In genomic region chrX:46447384-46447783, GRCh38 we compare ENCODE assay signal across 8 cellular contexts.
DNase-seq lines count a peak whose midpoint lies in the region; ATAC-seq lines count a peak whose summit lies in the region.

No MANE protein-coding gene starts in this region.

- peak overlapping the region in 1 of 2 donors; percentile 79 for H3K4me3 ChIP-seq in CD4-positive, alpha-beta memory T cell (ENCODE audit: low read length in 2 of 2)
- peak overlapping the region; percentile 88 for H3K4me3 ChIP-seq in iPS-20b (ENCODE audit: low read length)

- CTCF ChIA-PET in CD4-positive, alpha-beta memory T cell (lab: Charles Lee; ENCODE audit: partially characterized antibody): no interaction called here

- peaks cover 14% of the 10 kb centered on the region for H3K4me1 ChIP-seq in CD4-positive, alpha-beta memory T cell (ENCODE audit: insufficient read depth, low read length)
- H3K4me1 ChIP-seq in iPS-20b (ENCODE audit: insufficient read depth, low read length): no peaks in the 10 kb centered on the region

- peaks cover 10 to 24% (median 18%) of the 10 kb centered on the region in 4 donors for H3K4me1 Mint-ChIP-seq in CD4-positive, alpha-beta memory T cell
- no peaks in the 10 kb centered on the region for H3K4me1 Mint-ChIP-seq in activated T-helper 17 cell treated with anti-CD3 and anti-CD28 coated beads, Interleukin-2, amount 50 U/mL, for 72 hours
- peaks cover 24% of the 10 kb centered on the region for H3K4me1 Mint-ChIP-seq in stimulated activated naive CD8-positive, alpha-beta T cell treated with anti-CD3 and anti-CD28 coated beads, Interleukin-15, amount 100 ng/mL, for 72 hours

- DNase-seq in CD4-positive, alpha-beta memory T cell: no peak
- DNase-seq in stimulated activated naive CD8-positive, alpha-beta T cell treated with anti-CD3 and anti-CD28 coated beads, Interleukin-15, amount 100 ng/mL, for 72 hours: no peak
- DNase-seq in NCI-H1105 (lab: John Stamatoyannopoulos, UW): no peak
- no peak for DNase-seq in NCI-H510A (lab: John Stamatoyannopoulos, UW)

- H3K4me3 Mint-ChIP-seq in CD4-positive, alpha-beta memory T cell: peak overlapping the region; percentile 85 to 90 (median 86)
- peak overlapping the region; percentile 82 for H3K4me3 Mint-ChIP-seq in activated T-helper 17 cell treated with anti-CD3 and anti-CD28 coated beads, Interleukin-2, amount 50 U/mL, for 72 hours
- peak overlapping the region; percentile 80 to 87 for H3K4me3 Mint-ChIP-seq in stimulated activated naive CD8-positive, alpha-beta T cell treated with anti-CD3 and anti-CD28 coated beads, Interleukin-15, amount 100 ng/mL, for 72 hours

- intact Hi-C loops in CD4-positive, alpha-beta memory T cell (cut with micrococcal nuclease): loop anchor here (2.0 kb wide), 1 partner anchor 97 kb away; the partner anchor contains the start of gene ZNF674

- H3K36me3 ChIP-seq in CD4-positive, alpha-beta memory T cell (ENCODE audit: insufficient read depth, low read length): no peaks in the 10 kb centered on the region
- H3K36me3 ChIP-seq in iPS-20b (ENCODE audit: insufficient read depth, low read depth, low read length): peaks cover 4% of the 10 kb centered on the region; the same call in 1 of the 2 replicates

- peak overlapping the region; percentile 73 for H3K27ac ChIP-seq in CD4-positive, alpha-beta memory T cell (ENCODE audit: low read depth, low read length)
- no peak overlapping the region for H3K27ac ChIP-seq in iPS-20b (ENCODE audit: low read length)

- H3K27me3 ChIP-seq in CD4-positive, alpha-beta memory T cell (ENCODE audit: insufficient read depth, low read length): no peaks in the 10 kb centered on the region
- no peaks in the 10 kb centered on the region for H3K27me3 ChIP-seq in iPS-20b (ENCODE audit: insufficient read depth, low read length)

- ATAC-seq in HG02623 (IDR thresholded peaks at IDR 0.05; ENCODE audit: unreplicated experiment) (peak; percentile 14), HG02798 (IDR thresholded peaks at IDR 0.05; ENCODE audit: poor library complexity, unreplicated experiment) (no peak)
- ATAC-seq in activated T-helper 17 cell treated with anti-CD3 and anti-CD28 coated beads, Interleukin-2, amount 50 U/mL, for 72 hours (replicated peaks): peak; percentile 63
- no peak for ATAC-seq in stimulated activated naive CD8-positive, alpha-beta T cell treated with anti-CD3 and anti-CD28 coated beads, Interleukin-15, amount 100 ng/mL, for 72 hours

- peak overlapping the region; percentile 87 to 94 (median 92) for H3K27ac Mint-ChIP-seq in CD4-positive, alpha-beta memory T cell
- H3K27ac Mint-ChIP-seq in activated T-helper 17 cell treated with anti-CD3 and anti-CD28 coated beads, Interleukin-2, amount 50 U/mL, for 72 hours: peak overlapping the region; percentile 88
- peak overlapping the region; percentile 89 to 97 for H3K27ac Mint-ChIP-seq in stimulated activated naive CD8-positive, alpha-beta T cell treated with anti-CD3 and anti-CD28 coated beads, Interleukin-15, amount 100 ng/mL, for 72 hours

- POLR2A ChIA-PET in CD4-positive, alpha-beta memory T cell (lab: Charles Lee; ENCODE audit: partially characterized antibody): interaction anchor here (1.5 kb wide), 1 partner anchor 38 kb away, joined by 3 read pairs; no protein-coding TSS in a partner anchor

- H3K36me3 Mint-ChIP-seq in CD4-positive, alpha-beta memory T cell: peaks cover 5 to 26% of the 10 kb centered on the region in 2 donors
- peaks cover 42% of the 10 kb centered on the region for H3K36me3 Mint-ChIP-seq in activated T-helper 17 cell treated with anti-CD3 and anti-CD28 coated beads, Interleukin-2, amount 50 U/mL, for 72 hours (ENCODE audit: low read depth)

- H3K9ac ChIP-seq in iPS-20b (ENCODE audit: low read depth, low read length): peak overlapping the region; percentile 80; the same call in 1 of the 2 replicates

- H3K9me3 Mint-ChIP-seq in CD4-positive, alpha-beta memory T cell: no peaks in the 10 kb centered on the region
- H3K9me3 Mint-ChIP-seq in activated T-helper 17 cell treated with anti-CD3 and anti-CD28 coated beads, Interleukin-2, amount 50 U/mL, for 72 hours: no peaks in the 10 kb centered on the region
- H3K9me3 Mint-ChIP-seq in stimulated activated naive CD8-positive, alpha-beta T cell treated with anti-CD3 and anti-CD28 coated beads, Interleukin-15, amount 100 ng/mL, for 72 hours: no peaks in the 10 kb centered on the region

- H3K27me3 Mint-ChIP-seq in CD4-positive, alpha-beta memory T cell: no peaks in the 10 kb centered on the region
- H3K27me3 Mint-ChIP-seq in activated T-helper 17 cell treated with anti-CD3 and anti-CD28 coated beads, Interleukin-2, amount 50 U/mL, for 72 hours: no peaks in the 10 kb centered on the region
- H3K27me3 Mint-ChIP-seq in stimulated activated naive CD8-positive, alpha-beta T cell treated with anti-CD3 and anti-CD28 coated beads, Interleukin-15, amount 100 ng/mL, for 72 hours: no peaks in the 10 kb centered on the region

- no peaks in the 10 kb centered on the region for H3K9me3 ChIP-seq in CD4-positive, alpha-beta memory T cell (ENCODE audit: control insufficient read depth in 1 of 2, low read length in 2 of 2)
- H3K9me3 ChIP-seq in iPS-20b (ENCODE audit: insufficient read depth, low read depth, low read length): no peaks in the 10 kb centered on the region

Comparison
In these comparisons a context has a peak if more than half of its experiments do, and no peak if none do; other contexts are left out.
1. ATAC-seq: peak in HG02623 (single experiment) and activated T-helper 17 cell treated with anti-CD3 and anti-CD28 coated beads, Interleukin-2, amount 50 U/mL, for 72 hours (single experiment); none in stimulated activated naive CD8-positive, alpha-beta T cell treated with anti-CD3 and anti-CD28 coated beads, Interleukin-15, amount 100 ng/mL, for 72 hours (single experiment) and HG02798 (single experiment).
2. Peak in every context shown above with its lines, with median percentiles within 50 percentile points of each other: H3K27ac Mint-ChIP-seq and H3K4me3 Mint-ChIP-seq.